ENCODE assay signal across 24 cellular contexts in genomic region chr11:134501406-134502152, GRCh38.
DNase-seq lines count a peak whose midpoint lies in the region; ATAC-seq, FAIRE-seq and TF ChIP-seq lines count a peak whose summit lies in the region.
"Had no signal": no experiment of that assay in that cellular context is flagged by ENCODE, and none has a peak within 500 bp of the region (broad histone marks: within the 10 kb centered on the region; RNA-seq: fewer than 3 reads in every experiment).

No MANE protein-coding gene starts in this region.

- CTCF ChIA-PET in H1 (lab: Charles Lee; ENCODE audit: partially characterized antibody) = interaction anchor here (0.6 to 1.2 kb wide), 4 partner anchors 8 to 75 kb away, joined by 3 read pairs; no protein-coding TSS in a partner anchor

- H3K14ac ChIP-seq in H1 (ENCODE audit: insufficient read length) = no peak overlapping the region

- peak overlapping the region; percentile 75 for H4K91ac ChIP-seq in H1 (replicated peaks; ENCODE audit: insufficient read length, low read length)

- H3K18ac ChIP-seq in H1 (ENCODE audit: extremely low read depth, low read length) = no peak overlapping the region

- no peak overlapping the region for H3K4me3 Mint-ChIP-seq in activated naive CD8-positive, alpha-beta T cell treated with anti-CD3 and anti-CD28 coated beads, Interleukin-2, amount 10 ng/mL, durations not matched to agents 7 days and 5 days
- H3K4me3 Mint-ChIP-seq in activated naive CD8-positive, alpha-beta T cell treated with anti-CD3 and anti-CD28 coated beads for 36 hours = no peak overlapping the region
- H3K4me3 Mint-ChIP-seq: CD4-positive, CD25-positive, alpha-beta regulatory T cell; IgD-negative memory B cell had no signal

- H2AFZ ChIP-seq in H1 (ENCODE audit: low read length) = no peak overlapping the region

- no peak for TF ChIP-seq RAD21 in H1 (IDR thresholded peaks at IDR 0.05 in 1 of 2, conservative IDR thresholded peaks at IDR 0.05 in 1 of 2; ENCODE audit: low read depth in 2 of 2, low read length in 2 of 2)

- H2BK5ac ChIP-seq in H1 (ENCODE audit: low read depth, low read length) = no peak overlapping the region

- H3K27ac Mint-ChIP-seq in activated naive CD8-positive, alpha-beta T cell treated with anti-CD3 and anti-CD28 coated beads, Interleukin-2, amount 10 ng/mL, durations not matched to agents 7 days and 5 days = no peak overlapping the region
- H3K27ac Mint-ChIP-seq in activated naive CD8-positive, alpha-beta T cell treated with anti-CD3 and anti-CD28 coated beads for 36 hours = no peak overlapping the region
- H3K27ac Mint-ChIP-seq: CD4-positive, CD25-positive, alpha-beta regulatory T cell; IgD-negative memory B cell had no signal

- H4K5ac ChIP-seq in H1 (ENCODE audit: insufficient read length, low read depth, low read length) = no peak overlapping the region

- peak; percentile 9 for DNase-seq in activated naive CD8-positive, alpha-beta T cell treated with anti-CD3 and anti-CD28 coated beads, Interleukin-2, amount 10 ng/mL, durations not matched to agents 7 days and 5 days
- DNase-seq in activated naive CD8-positive, alpha-beta T cell treated with anti-CD3 and anti-CD28 coated beads for 36 hours = no peak
- no peak for DNase-seq in H1 (ENCODE audit: low read depth in 1 of 2, low spot score in 2 of 2)
- DNase-seq in mesenteric fat pad (ENCODE audit: low spot score) = peak; percentile 86
- DNase-seq in stomach = peak; percentile 17
- no peak for DNase-seq in HUDEP-2 (lab: John Stamatoyannopoulos, UW; ENCODE audit: unreplicated experiment in 76 of 76)
- DNase-seq in right lobe of liver = no peak
- DNase-seq in amygdala (lab: John Stamatoyannopoulos, UW) = no peak
- DNase-seq: CD4-positive, CD25-positive, alpha-beta regulatory T cell; DMS153; DND-41; MM.1S; NCI-H1048; NCI-H1417; NCI-H1694 treated with DMSO at 0.1 percent for 48 hours; NCI-H2081; NCI-H2227 treated with DMSO at 0.1 percent for 48 hours; NCI-H526 treated with DMSO at 0.1 percent for 48 hours; OCI-M1 had no signal

- H3K79me2 ChIP-seq in H1 (ENCODE audit: control insufficient read depth in 1 of 2, insufficient read depth in 2 of 2, low read length in 2 of 2) = no peaks in the 10 kb centered on the region

- intact Hi-C loops in stomach (cut with DNase I; ENCODE audit: low total_unique reads) (no loop called here), right lobe of liver (cut with DNase I) (no loop called here)

- H4K20me1 ChIP-seq in H1 (replicated peaks in 1 of 2; ENCODE audit: control insufficient read depth in 1 of 2, insufficient read depth in 2 of 2, low read length in 2 of 2) = peaks cover 2% of the 10 kb centered on the region in 2 experiments

- TF ChIP-seq POLR2A in H1 (IDR thresholded peaks at IDR 0.05; ENCODE audit: control extremely low read depth in 1 of 2, low read depth in 2 of 2, low read length in 2 of 2) = no peak
- TF ChIP-seq POLR2A in stomach (IDR thresholded peaks at IDR 0.05) = no peak
- no peak for TF ChIP-seq POLR2A in right lobe of liver (IDR thresholded peaks at IDR 0.05)

- H3K4me3 ChIP-seq in H1 (ENCODE audit: extremely low read depth in 1 of 4, insufficient read depth in 2 of 4, low read depth in 3 of 4, low read length in 4 of 4) = no peak overlapping the region
- no peak overlapping the region for H3K4me3 ChIP-seq in stomach
- no peak overlapping the region for H3K4me3 ChIP-seq in right lobe of liver

- no peak overlapping the region for H3K4ac ChIP-seq in H1 (replicated peaks; ENCODE audit: insufficient read length, low read depth, low read length)

- H4K8ac ChIP-seq in H1 (ENCODE audit: extremely low read depth, insufficient read depth, low read length) = no peak overlapping the region

- H3K36me3 ChIP-seq in H1 (ENCODE audit: control insufficient read depth in 2 of 4, insufficient read depth in 4 of 4, low read length in 3 of 4) (no peaks in the 10 kb centered on the region), stomach (no peaks in the 10 kb centered on the region), right lobe of liver (no peaks in the 10 kb centered on the region)

- no peak overlapping the region for H2BK12ac ChIP-seq in H1 (ENCODE audit: low read depth, low read length)

- peaks cover 5% of the 10 kb centered on the region for H3K9me3 Mint-ChIP-seq in activated naive CD8-positive, alpha-beta T cell treated with anti-CD3 and anti-CD28 coated beads, Interleukin-2, amount 10 ng/mL, durations not matched to agents 7 days and 5 days
- H3K9me3 Mint-ChIP-seq in activated naive CD8-positive, alpha-beta T cell treated with anti-CD3 and anti-CD28 coated beads for 36 hours = peaks cover 3% of the 10 kb centered on the region

- no peaks in the 10 kb centered on the region for H3K27me3 ChIP-seq in H1 (replicated peaks in 1 of 4; ENCODE audit: control insufficient read depth in 3 of 4, extremely low read depth in 1 of 4, insufficient read depth in 3 of 4, low read length in 3 of 4)
- peaks cover 0 to 18% (median 0%) of the 10 kb centered on the region in 3 donors for H3K27me3 ChIP-seq in stomach
- H3K27me3 ChIP-seq in right lobe of liver = no peaks in the 10 kb centered on the region

- 89% methylated on average over 15 of the region's 16 CpGs; no CpG with 5 or more reads in 1 of the 2 experiments for WGBS in H1 (ENCODE audit: extremely low coverage in 1 of 2, insufficient coverage in 1 of 2, insufficient read length in 1 of 2, insufficient replicate concordance in 2 of 2, low coverage in 1 of 2, low lambda C conversion rate in 2 of 2, missing lambda C conversion rate in 1 of 2), 2 experiments
- 83 to 86% (median 86%) methylated on average over 16 of the region's 16 CpGs for WGBS in stomach, 5 donors
- 100% methylated on average over 1 of the region's 16 CpGs for whole genome bisulfite sequencing in right lobe of liver (ENCODE audit: insufficient coverage, low coverage, low lambda C conversion rate, missing lambda C conversion rate)

- no peaks in the 10 kb centered on the region for H3K79me1 ChIP-seq in H1 (ENCODE audit: low read depth, low read length)

- H3K9me3 ChIP-seq in H1 (ENCODE audit: insufficient read depth in 2 of 2, low read depth in 1 of 2, low read length in 1 of 2) = no peaks in the 10 kb centered on the region
- no peaks in the 10 kb centered on the region for H3K9me3 ChIP-seq in stomach
- H3K9me3 ChIP-seq in right lobe of liver = no peaks in the 10 kb centered on the region

- no peaks in the 10 kb centered on the region for H3K36me3 Mint-ChIP-seq in activated naive CD8-positive, alpha-beta T cell treated with anti-CD3 and anti-CD28 coated beads, Interleukin-2, amount 10 ng/mL, durations not matched to agents 7 days and 5 days
- no peaks in the 10 kb centered on the region for H3K36me3 Mint-ChIP-seq in activated naive CD8-positive, alpha-beta T cell treated with anti-CD3 and anti-CD28 coated beads for 36 hours
- H3K36me3 Mint-ChIP-seq: CD4-positive, CD25-positive, alpha-beta regulatory T cell had no signal

- peaks cover 16% of the 10 kb centered on the region for H3K27me3 Mint-ChIP-seq in activated naive CD8-positive, alpha-beta T cell treated with anti-CD3 and anti-CD28 coated beads, Interleukin-2, amount 10 ng/mL, durations not matched to agents 7 days and 5 days
- H3K27me3 Mint-ChIP-seq in activated naive CD8-positive, alpha-beta T cell treated with anti-CD3 and anti-CD28 coated beads for 36 hours = peaks cover 23% of the 10 kb centered on the region
- H3K27me3 Mint-ChIP-seq: CD4-positive, CD25-positive, alpha-beta regulatory T cell had no signal

- H3K9ac ChIP-seq in H1 (replicated peaks in 1 of 4; ENCODE audit: extremely low read depth in 1 of 4, low read depth in 3 of 4, low read length in 3 of 4) = no peak overlapping the region; a peak in 1 of 7 replicates
- H3K9ac ChIP-seq: KMS-11 had no signal

- H3K56ac ChIP-seq in H1 (replicated peaks; ENCODE audit: insufficient read length, low read depth, low read length) = no peak overlapping the region

- TF ChIP-seq EP300 in H1 (IDR thresholded peaks at IDR 0.05; ENCODE audit: borderline replicate concordance in 1 of 2, low read depth in 2 of 2, low read length in 2 of 2) (no peak), stomach (IDR thresholded peaks at IDR 0.05) (no peak)

- ATAC-seq in activated naive CD8-positive, alpha-beta T cell treated with anti-CD3 and anti-CD28 coated beads, Interleukin-2, amount 10 ng/mL, durations not matched to agents 7 days and 5 days (ENCODE audit: low read depth) = no peak
- ATAC-seq in right lobe of liver = no peak

- H2BK20ac ChIP-seq in H1 (ENCODE audit: low read length) = no peak overlapping the region

- no peak for FAIRE-seq in H1 (lab: Jason Lieb, UNC)
- FAIRE-seq: GM19239, H54, RCC 7860 had no signal

- POLR2A ChIA-PET in activated naive CD8-positive, alpha-beta T cell treated with anti-CD3 and anti-CD28 coated beads, Interleukin-2, amount 10 ng/mL, durations not matched to agents 7 days and 5 days (lab: Charles Lee) = no interaction called here
- POLR2A ChIA-PET in H1 (lab: Charles Lee; ENCODE audit: partially characterized antibody) = no interaction called here

- no peak overlapping the region for H3K4me2 ChIP-seq in H1 (ENCODE audit: insufficient read depth in 1 of 2, low read depth in 2 of 2, low read length in 2 of 2)
- H3K4me2 ChIP-seq: KMS-11 had no signal

- H3K4me1 ChIP-seq in H1 (replicated peaks in 1 of 4; ENCODE audit: control insufficient read depth in 3 of 4, insufficient read depth in 4 of 4, low read length in 3 of 4) (peaks cover 0 to 23% (median 13%) of the 10 kb centered on the region in 4 experiments; a peak in 6 of 7 replicates), stomach (peaks cover 0 to 10% (median 5%) of the 10 kb centered on the region in 4 donors), right lobe of liver (peaks cover 0 to 13% (median 0%) of the 10 kb centered on the region in 4 donors)

- no peak for TF ChIP-seq CTCF in H1 (IDR thresholded peaks at IDR 0.05; ENCODE audit: control extremely low read depth in 1 of 3, insufficient read depth in 1 of 3, low read depth in 1 of 3, low read length in 3 of 3)
- TF ChIP-seq CTCF in stomach (IDR thresholded peaks at IDR 0.05) = no peak
- no peak for TF ChIP-seq CTCF in right lobe of liver (IDR thresholded peaks at IDR 0.05)

- H2BK120ac ChIP-seq in H1 (replicated peaks; ENCODE audit: low read depth, low read length) = no peak overlapping the region

- H3K4me1 Mint-ChIP-seq in activated naive CD8-positive, alpha-beta T cell treated with anti-CD3 and anti-CD28 coated beads, Interleukin-2, amount 10 ng/mL, durations not matched to agents 7 days and 5 days = no peaks in the 10 kb centered on the region
- no peaks in the 10 kb centered on the region for H3K4me1 Mint-ChIP-seq in activated naive CD8-positive, alpha-beta T cell treated with anti-CD3 and anti-CD28 coated beads for 36 hours

- no peaks in the 10 kb centered on the region for H3K23me2 ChIP-seq in H1 (ENCODE audit: low read depth, low read length)

- no peak overlapping the region for H2AK5ac ChIP-seq in H1 (ENCODE audit: low read depth, low read length)

- H3K23ac ChIP-seq in H1 (ENCODE audit: insufficient read length) = no peak overlapping the region

- H3K27ac ChIP-seq in H1 (ENCODE audit: low read depth, low read length) (no peak overlapping the region), stomach (no peak overlapping the region), right lobe of liver (no peak overlapping the region)
- H3K27ac ChIP-seq: KMS-11 had no signal

- H2BK15ac ChIP-seq in H1 (ENCODE audit: low read length) = peak overlapping the region; percentile 88; the same call in 1 of the 2 replicates

TF ChIP-seq in H1, 55 proteins besides CTCF, POLR2A, EP300 and RAD21 (continues in another document):
- TF ChIP-seq SRF (IDR thresholded peaks at IDR 0.05; ENCODE audit: low read depth, low read length) (no peak), NRF1 (IDR thresholded peaks at IDR 0.05; ENCODE audit: low read depth, low read length) (no peak)

Comparison
In these comparisons a context has a peak if more than half of its experiments do, and no peak if none do; other contexts are left out.
1. DNase-seq: peak in activated naive CD8-positive, alpha-beta T cell treated with anti-CD3 and anti-CD28 coated beads, Interleukin-2, amount 10 ng/mL, durations not matched to agents 7 days and 5 days (single experiment), mesenteric fat pad (single experiment) and stomach (single experiment); none in activated naive CD8-positive, alpha-beta T cell treated with anti-CD3 and anti-CD28 coated beads for 36 hours (single experiment), H1 (0 of 2), HUDEP-2 (0 of 76), right lobe of liver (0 of 3) and amygdala (0 of 56).